Comparison of ENCODE assay signal across 7 cellular contexts in the genomic region with DNA sequence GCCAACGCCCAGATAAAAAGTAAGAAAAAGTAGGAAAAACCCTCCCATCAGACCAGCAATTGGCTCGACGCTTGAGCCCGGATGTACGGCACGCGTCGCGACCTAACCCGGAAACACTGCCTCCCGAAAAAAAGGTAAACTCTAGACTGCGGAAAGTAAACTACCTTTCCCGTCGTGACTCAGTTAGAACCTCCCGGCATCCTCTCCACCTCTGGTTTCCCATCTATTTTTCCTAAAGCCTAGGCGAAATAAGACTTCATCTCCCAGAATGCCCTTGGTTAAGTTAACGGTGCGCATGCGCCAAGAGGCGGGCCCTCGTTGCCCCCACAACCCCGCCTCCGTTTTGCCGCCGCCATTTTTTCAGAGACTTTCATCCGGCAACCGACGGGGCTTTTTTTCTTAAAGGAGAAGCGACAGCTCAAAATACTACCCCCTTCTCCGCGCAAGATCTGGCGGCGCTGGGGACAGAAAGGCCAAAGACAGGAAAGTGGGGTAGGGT. TPM values are rescaled to one million over a fixed set of nuclear protein-coding genes. Genes with fewer than 3 reads are reported as not detected.
A peak's percentile ranks its signal among the peaks of the same experiment; 100 is the strongest.
DNase-seq lines count a peak whose midpoint lies in the region; ATAC-seq and TF ChIP-seq lines count a peak whose summit lies in the region.

No MANE protein-coding gene starts in this region.

- no peaks in the 10 kb centered on the region for H3K36me3 Mint-ChIP-seq in glutamatergic neuron (ENCODE audit: unreplicated experiment)

- H3K27me3 Mint-ChIP-seq in glutamatergic neuron (ENCODE audit: unreplicated experiment), result peaks cover 22% of the 10 kb centered on the region

- peak overlapping the region; percentile 89 for H3K4me3 Mint-ChIP-seq in glutamatergic neuron (ENCODE audit: unreplicated experiment)

- DNase-seq in NCI-H1105 treated with DMSO at 0.1 percent for 48 hours (lab: John Stamatoyannopoulos, UW), result peak; percentile 99
- peak; percentile 98 for DNase-seq in SKM-1 treated with dmso at 0.1 percent for 144 hours (lab: John Stamatoyannopoulos, UW; ENCODE audit: unreplicated experiment)
- DNase-seq in activated naive CD8-positive, alpha-beta T cell treated with anti-CD3 and anti-CD28 coated beads, Interleukin-2, amount 50 U/mL, for 16 hours (ENCODE audit: low read depth, low spot score), result peak; percentile 78
- DNase-seq in glutamatergic neuron, result peak; percentile 94
- DNase-seq in occipital lobe (lab: John Stamatoyannopoulos, UW), result peak; percentile 92

- TF ChIP-seq CTCF in glutamatergic neuron (IDR thresholded peaks at IDR 0.05; ENCODE audit: partially characterized antibody, unreplicated experiment), result no peak

- H3K9me3 Mint-ChIP-seq in glutamatergic neuron (ENCODE audit: unreplicated experiment), result peaks cover 20% of the 10 kb centered on the region

- H3K27ac ChIP-seq in temporal lobe (ENCODE audit: low read depth, low read length), result peak overlapping the region; percentile 99

- peak overlapping the region; percentile 100 for H3K27ac Mint-ChIP-seq in glutamatergic neuron (ENCODE audit: unreplicated experiment)

- peak; percentile 31 for ATAC-seq in GM19043 (IDR thresholded peaks at IDR 0.05; ENCODE audit: low read depth, unreplicated experiment)

- H3K4me1 Mint-ChIP-seq in glutamatergic neuron (ENCODE audit: low read depth, unreplicated experiment), result peaks cover 13% of the 10 kb centered on the region

RNA-seq across cellular contexts. Expression of a gene that starts 0.7 kb away (rescaled TPM):
- total RNA-seq in glutamatergic neuron (ENCODE audit: unreplicated experiment), result 44.3 TPM
- 56.0 TPM for total RNA-seq in occipital lobe
- 39.3 TPM for total RNA-seq in temporal lobe

RNA-seq across cellular contexts. Expression of a gene that starts 2.5 kb away (rescaled TPM):
- total RNA-seq in glutamatergic neuron (ENCODE audit: unreplicated experiment) (3.8 TPM), occipital lobe (2.7 TPM), temporal lobe (2.0 TPM)

RNA-seq across cellular contexts. Expression of a gene that starts 44.3 kb away (rescaled TPM):
- total RNA-seq in glutamatergic neuron (ENCODE audit: unreplicated experiment) (4.6 TPM), occipital lobe (2.7 TPM), temporal lobe (1.2 TPM)

Comparison
In these comparisons a context has a peak if more than half of its experiments do, and no peak if none do; other contexts are left out.
1. Peak in every context shown above with its lines: DNase-seq, ATAC-seq and H3K27ac ChIP-seq.